In genomic region chr20:19789009-19789408, GRCh38 we compare ENCODE assay signal across 22 cellular contexts. TPM values are rescaled to one million over a fixed set of nuclear protein-coding genes. Genes with fewer than 3 reads are reported as not detected.
"Had no signal": no experiment of that assay in that cellular context is flagged by ENCODE, and none has a peak within 500 bp of the region (broad histone marks: within the 10 kb centered on the region; RNA-seq: fewer than 3 reads in every experiment).

No MANE protein-coding gene starts in this region.

- H3K36me3 ChIP-seq: breast epithelium, gastroesophageal sphincter, pancreas, thoracic aorta, upper lobe of right lung had no signal

- DNase-seq: activated CD4-positive, alpha-beta T cell treated with anti-CD3 and anti-CD28 coated beads, Interleukin-2, amount 50 U/mL, for 1 hour; activated naive CD4-positive, alpha-beta T cell; activated naive CD8-positive, alpha-beta T cell treated with anti-CD3 and anti-CD28 coated beads, Interleukin-2, amount 10 ng/mL, durations not matched to agents 7 days and 5 days; activated T-cell treated with anti-CD3 and anti-CD28 coated beads for 4 hours; aorta; cerebellar nuclear complex; erythroblast; heart right ventricle; left colon; naive B cell; pancreas; stimulated activated CD4-positive, alpha-beta T cell treated with anti-CD3 and anti-CD28 coated beads, Interleukin-12 subunit alpha, Interleukin-12 subunit beta, amount 100 ng/mL, for 4 hours; stimulated activated CD4-positive, alpha-beta T cell treated with anti-CD3 and anti-CD28 coated beads, Interleukin-2, amount 100 ng/mL, for 24 hours; stomach; upper lobe of right lung had no signal

- H3K36me3 Mint-ChIP-seq: activated naive CD8-positive, alpha-beta T cell treated with anti-CD3 and anti-CD28 coated beads, Interleukin-2, amount 10 ng/mL, durations not matched to agents 7 days and 5 days had no signal

- FAIRE-seq: islet of Langerhans, pancreas had no signal

- ATAC-seq: gastroesophageal sphincter, heart right ventricle, left colon, pancreas, sciatic nerve, upper lobe of right lung had no signal

- H3K4me3 Mint-ChIP-seq: activated naive CD8-positive, alpha-beta T cell treated with anti-CD3 and anti-CD28 coated beads, Interleukin-2, amount 10 ng/mL, durations not matched to agents 7 days and 5 days; naive B cell had no signal

- H3K27me3 ChIP-seq: breast epithelium, gastroesophageal sphincter, heart right ventricle, pancreas, stomach, upper lobe of right lung had no signal

- H3K9me3 Mint-ChIP-seq: activated naive CD8-positive, alpha-beta T cell treated with anti-CD3 and anti-CD28 coated beads, Interleukin-2, amount 10 ng/mL, durations not matched to agents 7 days and 5 days had no signal

- H3K4me3 ChIP-seq: breast epithelium, gastroesophageal sphincter, heart right ventricle, pancreas, stomach, thoracic aorta, upper lobe of right lung had no signal

- H3K27ac Mint-ChIP-seq: activated naive CD8-positive, alpha-beta T cell treated with anti-CD3 and anti-CD28 coated beads, Interleukin-2, amount 10 ng/mL, durations not matched to agents 7 days and 5 days; naive B cell had no signal

- H3K27ac ChIP-seq: breast epithelium, gastroesophageal sphincter, pancreas, stomach, thoracic aorta, upper lobe of right lung had no signal

- H3K9me3 ChIP-seq: stomach, upper lobe of right lung had no signal

RNA-seq across cellular contexts. Expression of gene RIN2, which starts 31.0 kb away (rescaled TPM):
- total RNA-seq: activated CD8-positive, alpha-beta memory T cell treated with anti-CD3 and anti-CD28 coated beads for 36 hours; T-helper 2 cell treated with Interferon-gamma antibody and Interleukin-4, amounts not matched to agents 100 ng/mL and 5 ng/mL, for 36 hours had no signal
